16 cellular contexts compared by ENCODE assay signal in the genomic region with DNA sequence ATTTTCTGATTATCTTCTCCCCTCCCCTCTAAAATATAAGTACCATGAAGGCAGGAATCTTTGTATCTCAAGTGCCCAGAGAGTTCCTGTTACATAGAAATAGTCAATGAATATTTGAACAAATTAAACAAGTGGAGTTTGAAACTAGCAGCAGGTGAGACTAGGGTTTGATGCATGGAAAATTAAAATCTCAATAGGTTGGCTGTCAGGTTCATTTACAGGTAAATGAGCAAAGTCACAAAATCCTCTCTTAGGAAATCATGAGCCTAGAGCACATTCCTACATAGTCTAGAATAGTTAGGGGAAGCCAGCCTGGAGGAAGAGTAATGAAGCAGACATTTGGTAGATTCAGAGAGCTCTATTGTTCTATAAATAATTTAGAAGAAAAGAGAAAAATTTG.
DNase-seq lines count a peak whose midpoint lies in the region; ATAC-seq and TF ChIP-seq lines count a peak whose summit lies in the region.
"Had no signal": no experiment of that assay in that cellular context is flagged by ENCODE, and none has a peak within 500 bp of the region (broad histone marks: within the 10 kb centered on the region; RNA-seq: fewer than 3 reads in every experiment).

No MANE protein-coding gene starts in this region.

- H3K27ac Mint-ChIP-seq in H9 (peak overlapping the region; percentile 32 to 96 (median 87); a peak in 6 of 7 replicates), WTC11 (peak overlapping the region; percentile 96)
- H3K27ac Mint-ChIP-seq: CD14-positive monocyte; CD4-positive, alpha-beta memory T cell had no signal

- no peak overlapping the region for H3K9ac ChIP-seq in H9 (ENCODE audit: extremely low read depth, insufficient read length, low read length)
- H3K9ac ChIP-seq: BLaER1 had no signal

- peaks cover 12% of the 10 kb centered on the region for H3K9me3 ChIP-seq in H9 (ENCODE audit: control insufficient read depth, low read depth, low read length)
- H3K9me3 ChIP-seq: BLaER1 had no signal

- no peak overlapping the region for H4K91ac ChIP-seq in H9 (ENCODE audit: insufficient read length, low read depth, low read length)

- H3K4me1 ChIP-seq in H9 (ENCODE audit: insufficient read depth, low read length): peaks cover 11% of the 10 kb centered on the region; the same call in 1 of the 2 replicates
- H3K4me1 ChIP-seq: BLaER1 had no signal

- H3K27me3 Mint-ChIP-seq in H9 (ENCODE audit: low read depth) (no peaks in the 10 kb centered on the region), WTC11 (ENCODE audit: low read depth) (no peaks in the 10 kb centered on the region; the same call in 1 of the 2 replicates)
- H3K27me3 Mint-ChIP-seq: CD4-positive, alpha-beta memory T cell had no signal

- H3K4ac ChIP-seq in H9 (ENCODE audit: low read depth, low read length): no peak overlapping the region

- H2AFZ ChIP-seq in H9 (ENCODE audit: low read length): no peak overlapping the region

- H2BK20ac ChIP-seq in H9 (ENCODE audit: low read depth, low read length, poor library complexity, severe bottlenecking): no peak overlapping the region

- H3K56ac ChIP-seq in H9 (ENCODE audit: insufficient read length, low read depth, low read length): no peak overlapping the region

- H4K20me1 ChIP-seq in H9 (ENCODE audit: control insufficient read depth, insufficient read depth, insufficient read length): no peaks in the 10 kb centered on the region
- H4K20me1 ChIP-seq: BLaER1 had no signal

- H3K36me3 Mint-ChIP-seq in H9 (ENCODE audit: insufficient read depth in 1 of 3, low read depth in 3 of 3): peaks cover 22 to 52% (median 44%) of the 10 kb centered on the region in 3 experiments
- peaks cover 32% of the 10 kb centered on the region for H3K36me3 Mint-ChIP-seq in WTC11
- H3K36me3 Mint-ChIP-seq: CD14-positive monocyte; CD4-positive, alpha-beta memory T cell had no signal

- TF ChIP-seq CTCF in H9 (conservative IDR thresholded peaks at IDR 0.05) (no peak), WTC11 (IDR thresholded peaks at IDR 0.05) (no peak)

- H3K79me1 ChIP-seq in H9 (ENCODE audit: insufficient read depth, low read depth, low read length, poor library complexity, severe bottlenecking): no peaks in the 10 kb centered on the region

- H2BK5ac ChIP-seq in H9 (ENCODE audit: insufficient read length, low read length): no peak overlapping the region

- no peak overlapping the region for H2BK12ac ChIP-seq in H9 (ENCODE audit: insufficient read length, low read depth, low read length)

- H3K23ac ChIP-seq in H9 (ENCODE audit: insufficient read length, low read depth, low read length): no peak overlapping the region

- H2AK5ac ChIP-seq in H9 (ENCODE audit: insufficient read length, low read length): no peak overlapping the region

- H3K4me3 Mint-ChIP-seq in H9 (no peak overlapping the region), WTC11 (peak overlapping the region; percentile 5; the same call in 1 of the 2 replicates)
- H3K4me3 Mint-ChIP-seq: CD14-positive monocyte; CD4-positive, alpha-beta memory T cell had no signal

- DNase-seq in H9: no peak
- DNase-seq in WTC11 (ENCODE audit: low spot score): no peak
- DNase-seq in iPS DF 4.7 (ENCODE audit: extremely low read depth, low spot score): peak; percentile 56
- DNase-seq in iPS-NIHi7 (ENCODE audit: extremely low spot score): peak; percentile 20
- no peak for DNase-seq in midbrain (lab: John Stamatoyannopoulos, UW)
- no peak for DNase-seq in stimulated activated CD8-positive, alpha-beta memory T cell treated with anti-CD3 and anti-CD28 coated beads, Interleukin-4, amount 100 ng/mL, for 48 hours
- no peak for DNase-seq in NCI-H345 treated with DMSO at 0.1 percent for 48 hours (lab: John Stamatoyannopoulos, UW; ENCODE audit: unreplicated experiment)
- DNase-seq: 8988T; CD4-positive, alpha-beta memory T cell; DMS153; DMS79; GDM1; HCEC 1CT had no signal

- H3K18ac ChIP-seq in H9 (ENCODE audit: insufficient read length, low read depth, low read length): no peak overlapping the region

- H4K8ac ChIP-seq in H9 (replicated peaks; ENCODE audit: insufficient read length, low read depth, low read length): no peak overlapping the region

- CTCF ChIA-PET in WTC11 (lab: Charles Lee): no interaction called here

- no peak overlapping the region for H3K14ac ChIP-seq in H9 (ENCODE audit: insufficient read depth, low read length)

- H3K23me2 ChIP-seq in H9 (ENCODE audit: insufficient read length, low read depth, low read length, poor library complexity, severe bottlenecking): no peaks in the 10 kb centered on the region

- H3T11ph ChIP-seq in H9 (ENCODE audit: low read length): no peak overlapping the region

- H3K27ac ChIP-seq in H9 (ENCODE audit: insufficient read length, low read depth, low read length): no peak overlapping the region
- H3K27ac ChIP-seq: BLaER1, HL-60 had no signal

- POLR2A ChIA-PET in WTC11 (lab: Charles Lee): no interaction called here

- H3K4me1 Mint-ChIP-seq in H9 (peaks cover 44 to 48% of the 10 kb centered on the region in 2 experiments), WTC11 (peaks cover 47% of the 10 kb centered on the region)
- H3K4me1 Mint-ChIP-seq: CD14-positive monocyte; CD4-positive, alpha-beta memory T cell had no signal

- H3K4me2 ChIP-seq in H9 (ENCODE audit: insufficient read depth, insufficient read length, low read length): no peak overlapping the region
- H3K4me2 ChIP-seq: BLaER1 had no signal

- no peak overlapping the region for H2BK120ac ChIP-seq in H9 (ENCODE audit: low read depth, low read length, poor library complexity, severe bottlenecking)

- no peaks in the 10 kb centered on the region for H3K27me3 ChIP-seq in H9 (ENCODE audit: insufficient read depth, low read length)
- H3K27me3 ChIP-seq: BLaER1 had no signal

- no peaks in the 10 kb centered on the region for H3K79me2 ChIP-seq in H9 (ENCODE audit: insufficient read depth, low read length)

- H4K5ac ChIP-seq in H9 (ENCODE audit: insufficient read length, low read depth, low read length): no peak overlapping the region

- ATAC-seq in WTC11: peak; percentile 93

- H2BK15ac ChIP-seq in H9 (ENCODE audit: low read depth, low read length): no peak overlapping the region

- H3K9me3 Mint-ChIP-seq in H9 (peaks cover 20 to 40% of the 10 kb centered on the region in 2 experiments), WTC11 (peaks cover 32% of the 10 kb centered on the region)

TF ChIP-seq in WTC11, 78 proteins besides CTCF, POLR2A, EP300 and RAD21:
- TF ChIP-seq SP1 (CRISPR knock-in tag; conservative IDR thresholded peaks at IDR 0.05) (no peak), ZNF423 (CRISPR knock-in tag; IDR thresholded peaks at IDR 0.05) (no peak), ZNF396 (CRISPR knock-in tag; IDR thresholded peaks at IDR 0.05; ENCODE audit: borderline replicate concordance) (no peak), GABPB1 (CRISPR knock-in tag; IDR thresholded peaks at IDR 0.05) (no peak), ZNF317 (CRISPR knock-in tag; IDR thresholded peaks at IDR 0.05; ENCODE audit: borderline replicate concordance, low read depth) (no peak), NFE2L1 (CRISPR knock-in tag; IDR thresholded peaks at IDR 0.05) (no peak), RORB (CRISPR knock-in tag; IDR thresholded peaks at IDR 0.05) (no peak), STAT6 (CRISPR knock-in tag; conservative IDR thresholded peaks at IDR 0.05; ENCODE audit: low read depth) (no peak), ZNF263 (CRISPR knock-in tag; IDR thresholded peaks at IDR 0.05; ENCODE audit: low read depth) (no peak), TEAD1 (CRISPR knock-in tag; IDR thresholded peaks at IDR 0.05) (no peak), ATF3 (CRISPR knock-in tag; conservative IDR thresholded peaks at IDR 0.05) (no peak)
- TF ChIP-seq, protein P1, sequence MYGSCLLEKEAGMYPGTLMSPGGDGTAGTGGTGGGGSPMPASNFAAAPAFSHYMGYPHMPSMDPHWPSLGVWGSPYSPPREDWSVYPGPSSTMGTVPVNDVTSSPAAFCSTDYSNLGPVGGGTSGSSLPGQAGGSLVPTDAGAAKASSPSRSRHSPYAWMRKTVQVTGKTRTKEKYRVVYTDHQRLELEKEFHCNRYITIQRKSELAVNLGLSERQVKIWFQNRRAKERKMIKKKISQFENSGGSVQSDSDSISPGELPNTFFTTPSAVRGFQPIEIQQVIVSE (CRISPR knock-in tag; IDR thresholded peaks at IDR 0.05; ENCODE audit: borderline replicate concordance): no peak

Comparison
In these comparisons a context has a peak if more than half of its experiments do, and no peak if none do; other contexts are left out.
1. DNase-seq: peak in iPS DF 4.7 (single experiment) and iPS-NIHi7 (single experiment); none in H9 (single experiment), WTC11 (single experiment), midbrain (single experiment), stimulated activated CD8-positive, alpha-beta memory T cell treated with anti-CD3 and anti-CD28 coated beads, Interleukin-4, amount 100 ng/mL, for 48 hours (single experiment) and NCI-H345 treated with DMSO at 0.1 percent for 48 hours (single experiment).